Comparison of ENCODE assay signal across 8 cellular contexts in the genomic region with DNA sequence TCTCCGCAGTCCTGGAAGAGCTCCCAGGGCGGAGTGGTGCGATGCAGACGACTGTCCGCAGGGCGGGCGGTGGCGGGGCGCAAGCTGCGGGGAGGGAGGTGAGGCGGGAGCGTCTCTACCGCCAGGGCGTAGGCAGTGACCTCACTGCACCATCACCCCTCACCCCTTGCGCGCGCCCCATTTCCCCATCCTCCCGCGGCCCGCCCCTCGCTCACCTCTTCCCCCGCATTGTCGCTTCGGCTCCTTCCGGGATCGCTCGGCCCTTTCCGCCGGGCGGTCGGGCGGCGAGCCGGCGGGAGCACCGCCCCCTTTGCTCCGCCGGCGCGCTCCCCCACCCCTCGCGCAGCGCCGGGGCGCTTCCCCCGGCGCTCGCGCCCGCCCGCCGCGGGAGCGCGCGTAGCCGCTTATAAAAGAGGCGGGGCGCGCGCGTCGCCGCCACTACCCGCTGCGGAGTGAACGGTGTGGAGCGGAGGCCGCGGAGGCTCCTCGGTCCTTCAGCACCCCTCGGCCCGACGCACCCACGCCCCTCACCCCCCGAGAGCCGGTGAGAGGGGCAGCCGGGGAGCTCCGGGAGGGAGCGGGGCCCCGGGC. TPM values are rescaled to one million over a fixed set of nuclear protein-coding genes. Genes with fewer than 3 reads are reported as not detected.
DNase-seq lines count a peak whose midpoint lies in the region; ATAC-seq and TF ChIP-seq lines count a peak whose summit lies in the region.

A gene (plus strand): TSS at position 435 of the 591 bp plus-strand sequence. CDS start 14,154 bp downstream, outside the sequence.

- ATAC-seq in RWPE2 (ENCODE audit: low read depth): peak; percentile 73
- ATAC-seq in activated T-helper 17 cell treated with anti-CD3 and anti-CD28 coated beads, Interleukin-2, amount 50 U/mL, for 72 hours (replicated peaks): peak; percentile 79
- ATAC-seq in natural killer cell treated with Interleukin-12 subunit alpha and Interleukin-12 subunit beta and Interleukin-15 and Interleukin-18, amount 100 ng/mL, for 72 hours: peak; percentile 92

- H3K4me3 ChIP-seq in LNCaP clone FGC (ENCODE audit: low read depth, low read length): peak within 1 kb of the TSS; percentile 75
- peak within 1 kb of the TSS; percentile 85 for H3K4me3 ChIP-seq in RWPE2 (ENCODE audit: severe bottlenecking)
- H3K4me3 ChIP-seq in fibroblast of pulmonary artery (replicated peaks; ENCODE audit: low read depth, low read length): peak within 1 kb of the TSS; percentile 87

- no peaks in the 10 kb centered on the region for H3K27me3 ChIP-seq in RWPE2 (ENCODE audit: insufficient read depth, poor library complexity, severe bottlenecking)

- no peaks in the 10 kb centered on the region for H3K9me3 Mint-ChIP-seq in activated T-helper 17 cell treated with anti-CD3 and anti-CD28 coated beads, Interleukin-2, amount 50 U/mL, for 72 hours
- no peaks in the 10 kb centered on the region for H3K9me3 Mint-ChIP-seq in natural killer cell treated with Interleukin-12 subunit alpha and Interleukin-12 subunit beta and Interleukin-15 and Interleukin-18, amount 100 ng/mL, for 72 hours

- DNase-seq in EL: peak; percentile 95
- peak; percentile 78 for DNase-seq in H4 (ENCODE audit: low spot score)
- peak; percentile 19 for DNase-seq in LNCaP clone FGC (ENCODE audit: low read depth)
- DNase-seq in RWPE2 (ENCODE audit: low spot score): peak; percentile 90
- DNase-seq in fibroblast of pulmonary artery (ENCODE audit: low read depth): peak; percentile 89
- peak; percentile 95 for DNase-seq in natural killer cell treated with Interleukin-12 subunit alpha and Interleukin-12 subunit beta and Interleukin-15 and Interleukin-18, amount 100 ng/mL, for 72 hours (ENCODE audit: low spot score)
- DNase-seq in stimulated activated naive CD4-positive, alpha-beta T cell treated with Interleukin-2 at 50 U/mL for 16 hours (lab: John Stamatoyannopoulos, UW): peak; percentile 93

- TF ChIP-seq CTCF in LNCaP clone FGC (IDR thresholded peaks at IDR 0.05; ENCODE audit: control insufficient read depth, extremely low read depth, insufficient read depth) (no peak), RWPE2 (IDR thresholded peaks at IDR 0.05; ENCODE audit: poor library complexity, severe bottlenecking) (no peak), fibroblast of pulmonary artery (IDR thresholded peaks at IDR 0.05; ENCODE audit: low read length, missing control alignments) (no peak)

- H3K27ac ChIP-seq in RWPE2 (ENCODE audit: poor library complexity, severe bottlenecking): peak within 1 kb of the TSS; percentile 75

- peaks cover 30% of the 10 kb centered on the region for H3K4me1 ChIP-seq in RWPE2 (ENCODE audit: insufficient read depth, poor library complexity, severe bottlenecking)

- no peaks in the 10 kb centered on the region for H3K36me3 ChIP-seq in RWPE2 (ENCODE audit: low read depth)

- peaks cover 6% of the 10 kb centered on the region for H3K36me3 Mint-ChIP-seq in activated T-helper 17 cell treated with anti-CD3 and anti-CD28 coated beads, Interleukin-2, amount 50 U/mL, for 72 hours (ENCODE audit: low read depth)
- H3K36me3 Mint-ChIP-seq in natural killer cell treated with Interleukin-12 subunit alpha and Interleukin-12 subunit beta and Interleukin-15 and Interleukin-18, amount 100 ng/mL, for 72 hours: no peaks in the 10 kb centered on the region

- no peaks in the 10 kb centered on the region for H3K27me3 Mint-ChIP-seq in activated T-helper 17 cell treated with anti-CD3 and anti-CD28 coated beads, Interleukin-2, amount 50 U/mL, for 72 hours
- H3K27me3 Mint-ChIP-seq in natural killer cell treated with Interleukin-12 subunit alpha and Interleukin-12 subunit beta and Interleukin-15 and Interleukin-18, amount 100 ng/mL, for 72 hours: no peaks in the 10 kb centered on the region

- no peaks in the 10 kb centered on the region for H3K9me3 ChIP-seq in RWPE2 (ENCODE audit: severe bottlenecking)

- H3K27ac Mint-ChIP-seq in activated T-helper 17 cell treated with anti-CD3 and anti-CD28 coated beads, Interleukin-2, amount 50 U/mL, for 72 hours: peak within 1 kb of the TSS; percentile 91
- H3K27ac Mint-ChIP-seq in natural killer cell treated with Interleukin-12 subunit alpha and Interleukin-12 subunit beta and Interleukin-15 and Interleukin-18, amount 100 ng/mL, for 72 hours: peak within 1 kb of the TSS; percentile 98 to 99

- peak within 1 kb of the TSS; percentile 90 for H3K4me3 Mint-ChIP-seq in activated T-helper 17 cell treated with anti-CD3 and anti-CD28 coated beads, Interleukin-2, amount 50 U/mL, for 72 hours
- no peak within 1 kb of the TSS for H3K4me3 Mint-ChIP-seq in natural killer cell treated with Interleukin-12 subunit alpha and Interleukin-12 subunit beta and Interleukin-15 and Interleukin-18, amount 100 ng/mL, for 72 hours

- peaks cover 24% of the 10 kb centered on the region for H3K4me1 Mint-ChIP-seq in activated T-helper 17 cell treated with anti-CD3 and anti-CD28 coated beads, Interleukin-2, amount 50 U/mL, for 72 hours
- H3K4me1 Mint-ChIP-seq in natural killer cell treated with Interleukin-12 subunit alpha and Interleukin-12 subunit beta and Interleukin-15 and Interleukin-18, amount 100 ng/mL, for 72 hours (ENCODE audit: low read depth in 2 of 2): peaks cover 35 to 45% of the 10 kb centered on the region in 2 donors

RNA-seq across cellular contexts. Expression of the gene that starts here (rescaled TPM):
- 46.5 and 52.8 TPM in 2 replicates for total RNA-seq in H4 (2014; rRNA removed; shearing (Covaris generic))
- 100 to 1,000 TPM; 294 to 337 TPM for total RNA-seq in activated T-helper 17 cell treated with anti-CD3 and anti-CD28 coated beads, Interleukin-2, amount 50 U/mL, for 72 hours
- 100 to 1,000 TPM; 243 to 260 TPM for total RNA-seq in natural killer cell treated with Interleukin-12 subunit alpha and Interleukin-12 subunit beta and Interleukin-15 and Interleukin-18, amount 100 ng/mL, for 72 hours

Comparison
In these comparisons a context has a peak if more than half of its experiments do, and no peak if none do; other contexts are left out.
1. Peak in every context shown above with its lines: DNase-seq, ATAC-seq, H3K4me3 ChIP-seq and H3K27ac ChIP-seq.
2. DNase-seq: peak in every context shown above with its lines; median percentile 95 in EL; 95 in natural killer cell treated with Interleukin-12 subunit alpha and Interleukin-12 subunit beta and Interleukin-15 and Interleukin-18, amount 100 ng/mL, for 72 hours; 93 in stimulated activated naive CD4-positive, alpha-beta T cell treated with Interleukin-2 at 50 U/mL for 16 hours; 90 in RWPE2; 89 in fibroblast of pulmonary artery; 78 in H4; 19 in LNCaP clone FGC.